ENCODE assay signal across 26 cellular contexts in genomic region chr22:43434601-43435311, GRCh38. TPM values are rescaled to one million over a fixed set of nuclear protein-coding genes. Genes with fewer than 3 reads are reported as not detected.
"Had no signal": no experiment of that assay in that cellular context is flagged by ENCODE, and none has a peak within 500 bp of the region (broad histone marks: within the 10 kb centered on the region; RNA-seq: fewer than 3 reads in every experiment).

No MANE protein-coding gene starts in this region.

- H2AFZ ChIP-seq: hepatocyte had no signal

- H3K4me2 ChIP-seq: hepatocyte had no signal

- H3K9me3 Mint-ChIP-seq: activated CD4-positive, alpha-beta T cell treated with anti-CD3 and anti-CD28 coated beads, Interleukin-2, amount 10 ng/mL, durations not matched to agents 7 days and 5 days; activated naive CD4-positive, alpha-beta T cell treated with anti-CD3 and anti-CD28 coated beads, Interleukin-2, amount 50 U/mL, for 72 hours; activated T-cell treated with anti-CD3 and anti-CD28 coated beads, Interleukin-2, amount 50 U/mL, for 72 hours; effector memory CD8-positive, alpha-beta T cell; naive thymus-derived CD4-positive, alpha-beta T cell; WTC11 had no signal

- H3K27ac ChIP-seq: colonic mucosa, gastrocnemius medialis, hepatocyte, testis, transverse colon, uterus had no signal

- H3K4me1 Mint-ChIP-seq: activated CD4-positive, alpha-beta T cell treated with anti-CD3 and anti-CD28 coated beads, Interleukin-2, amount 10 ng/mL, durations not matched to agents 7 days and 5 days; activated CD8-positive, alpha-beta memory T cell treated with anti-CD3 and anti-CD28 coated beads, Interleukin-2, amount 10 ng/mL, durations not matched to agents 7 days and 5 days; WTC11 had no signal

- H3K9me3 ChIP-seq: colonic mucosa, gastrocnemius medialis, testis, transverse colon, uterus had no signal

- H3K36me3 Mint-ChIP-seq: activated CD8-positive, alpha-beta memory T cell treated with anti-CD3 and anti-CD28 coated beads, Interleukin-2, amount 10 ng/mL, durations not matched to agents 7 days and 5 days; activated naive CD4-positive, alpha-beta T cell treated with anti-CD3 and anti-CD28 coated beads, Interleukin-2, amount 50 U/mL, for 72 hours; naive thymus-derived CD4-positive, alpha-beta T cell; WTC11 had no signal

- H3K27me3 ChIP-seq: colonic mucosa, testis, uterus had no signal

- H3K36me3 ChIP-seq: colonic mucosa, gastrocnemius medialis, transverse colon, uterus had no signal

- ATAC-seq: activated CD8-positive, alpha-beta memory T cell treated with anti-CD3 and anti-CD28 coated beads, Interleukin-2, amount 10 ng/mL, durations not matched to agents 7 days and 5 days; activated CD8-positive, alpha-beta T cell treated with anti-CD3 and anti-CD28 coated beads, Interleukin-2, amount 10 ng/mL, durations not matched to agents 7 days and 5 days; activated naive CD4-positive, alpha-beta T cell treated with anti-CD3 and anti-CD28 coated beads, Interleukin-2, amount 50 U/mL, for 72 hours; activated T-cell treated with anti-CD3 and anti-CD28 coated beads, Interleukin-2, amount 50 U/mL, for 72 hours; effector memory CD8-positive, alpha-beta T cell; gastrocnemius medialis; left colon; naive thymus-derived CD4-positive, alpha-beta T cell; WTC11 had no signal

- H3K4me3 Mint-ChIP-seq: activated CD4-positive, alpha-beta T cell treated with anti-CD3 and anti-CD28 coated beads, Interleukin-2, amount 10 ng/mL, durations not matched to agents 7 days and 5 days; activated CD8-positive, alpha-beta memory T cell treated with anti-CD3 and anti-CD28 coated beads, Interleukin-2, amount 10 ng/mL, durations not matched to agents 7 days and 5 days; activated CD8-positive, alpha-beta T cell treated with anti-CD3 and anti-CD28 coated beads, Interleukin-2, amount 10 ng/mL, durations not matched to agents 7 days and 5 days; activated T-cell treated with anti-CD3 and anti-CD28 coated beads, Interleukin-2, amount 50 U/mL, for 72 hours; effector memory CD8-positive, alpha-beta T cell; naive thymus-derived CD4-positive, alpha-beta T cell; WTC11 had no signal

- H3K4me3 ChIP-seq: colonic mucosa, gastrocnemius medialis, hepatocyte, testis, transverse colon, uterus had no signal

- DNase-seq: activated CD4-positive, alpha-beta T cell treated with anti-CD3 and anti-CD28 coated beads for 1 hour; activated CD4-positive, alpha-beta T cell treated with anti-CD3 and anti-CD28 coated beads, Interleukin-2, amount 10 ng/mL, durations not matched to agents 7 days and 5 days; activated CD8-positive, alpha-beta memory T cell treated with anti-CD3 and anti-CD28 coated beads, Interleukin-2, amount 10 ng/mL, durations not matched to agents 7 days and 5 days; activated CD8-positive, alpha-beta T cell treated with anti-CD3 and anti-CD28 coated beads, Interleukin-2, amount 10 ng/mL, durations not matched to agents 7 days and 5 days; activated T-cell treated with anti-CD3 and anti-CD28 coated beads, Interleukin-2, amount 50 U/mL, for 72 hours; colonic mucosa; effector memory CD8-positive, alpha-beta T cell; erythroblast; gastrocnemius medialis; glutamatergic neuron; left colon; midbrain; naive thymus-derived CD4-positive, alpha-beta T cell; nucleus accumbens; stimulated activated CD4-positive, alpha-beta T cell treated with anti-CD3 and anti-CD28 coated beads, Interleukin-2, amount 100 ng/mL, for 48 hours; stimulated activated naive CD4-positive, alpha-beta T cell treated with Interleukin-2 at 50 U/mL for 16 hours; T-helper 2 cell; testis; transverse colon; uterus had no signal

- H3K27ac Mint-ChIP-seq: activated CD4-positive, alpha-beta T cell treated with anti-CD3 and anti-CD28 coated beads, Interleukin-2, amount 10 ng/mL, durations not matched to agents 7 days and 5 days; activated CD8-positive, alpha-beta memory T cell treated with anti-CD3 and anti-CD28 coated beads, Interleukin-2, amount 10 ng/mL, durations not matched to agents 7 days and 5 days; activated CD8-positive, alpha-beta T cell treated with anti-CD3 and anti-CD28 coated beads, Interleukin-2, amount 10 ng/mL, durations not matched to agents 7 days and 5 days; activated T-cell treated with anti-CD3 and anti-CD28 coated beads, Interleukin-2, amount 50 U/mL, for 72 hours; effector memory CD8-positive, alpha-beta T cell; naive thymus-derived CD4-positive, alpha-beta T cell; WTC11 had no signal

- H3K4me1 ChIP-seq: colonic mucosa, gastrocnemius medialis, testis, transverse colon, uterus had no signal

- H3K79me2 ChIP-seq: hepatocyte had no signal

RNA-seq across cellular contexts. Expression of gene MPPED1, which starts 22.9 kb away (rescaled TPM):
- total RNA-seq: activated CD4-positive, alpha-beta T cell treated with anti-CD3 and anti-CD28 coated beads, Interleukin-2, amount 10 ng/mL, durations not matched to agents 7 days and 5 days; activated CD8-positive, alpha-beta memory T cell treated with anti-CD3 and anti-CD28 coated beads, Interleukin-2, amount 10 ng/mL, durations not matched to agents 7 days and 5 days; activated CD8-positive, alpha-beta T cell treated with anti-CD3 and anti-CD28 coated beads, Interleukin-2, amount 10 ng/mL, durations not matched to agents 7 days and 5 days; activated naive CD4-positive, alpha-beta T cell treated with anti-CD3 and anti-CD28 coated beads, Interleukin-2, amount 50 U/mL, for 72 hours; activated T-cell treated with anti-CD3 and anti-CD28 coated beads, Interleukin-2, amount 50 U/mL, for 72 hours; bronchial epithelial cell; dermis microvascular lymphatic vessel endothelial cell; gastrocnemius medialis; left colon; naive thymus-derived CD4-positive, alpha-beta T cell; transverse colon had no signal
- polyA plus RNA-seq: keratinocyte; naive thymus-derived CD4-positive, alpha-beta T cell had no signal
